In the genomic region with DNA sequence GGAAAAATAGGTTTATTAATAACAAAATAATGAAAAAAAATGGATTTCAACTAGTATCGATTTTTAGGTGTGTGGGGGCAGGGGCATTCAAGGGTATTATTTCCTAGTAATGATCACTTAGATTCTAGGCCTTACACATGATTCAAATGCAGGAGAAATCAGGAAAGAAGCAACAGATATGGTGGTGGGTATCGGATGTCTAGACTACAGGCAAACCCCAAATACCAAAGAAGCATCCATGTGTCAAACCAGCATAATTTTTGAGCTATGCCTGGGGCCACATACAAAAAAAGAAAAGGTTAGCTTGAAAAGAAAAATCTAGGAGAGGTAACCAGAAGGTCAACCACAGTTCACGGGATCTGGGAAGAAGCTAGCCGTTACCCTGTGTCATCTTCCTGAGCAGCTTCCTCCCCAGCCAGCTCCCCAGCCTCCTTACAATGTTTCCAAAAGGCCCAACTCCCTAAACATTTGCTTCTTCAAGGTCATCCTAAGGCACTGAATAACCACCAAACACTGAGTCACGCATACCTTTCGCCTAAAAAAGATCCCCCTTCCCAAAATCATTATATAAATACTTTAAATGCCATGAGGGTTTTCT, we compare ENCODE assay signal across 8 cellular contexts. TPM values are rescaled to one million over a fixed set of nuclear protein-coding genes. Genes with fewer than 3 reads are reported as not detected.
DNase-seq lines count a peak whose midpoint lies in the region; ATAC-seq, FAIRE-seq and TF ChIP-seq lines count a peak whose summit lies in the region.

No MANE protein-coding gene starts in this region.

- ATAC-seq in activated T-cell treated with anti-CD3 and anti-CD28 coated beads, Interleukin-2, amount 50 U/mL, for 72 hours (replicated peaks in 1 of 2): no peak
- no peak for ATAC-seq in T-cell (replicated peaks in 1 of 4)
- no peak for ATAC-seq in stimulated activated naive CD8-positive, alpha-beta T cell treated with anti-CD3 and anti-CD28 coated beads, Interleukin-15, amount 100 ng/mL, for 72 hours

- CTCF ChIA-PET in T-cell (lab: Charles Lee): interaction anchor here (0.7 to 1.3 kb wide), 3 partner anchors 32 to 51 kb away, joined by 3 to 7 read pairs (median 3); no protein-coding TSS in a partner anchor

- H3K9me3 Mint-ChIP-seq in activated T-cell treated with anti-CD3 and anti-CD28 coated beads, Interleukin-2, amount 50 U/mL, for 72 hours: no peaks in the 10 kb centered on the region
- no peaks in the 10 kb centered on the region for H3K9me3 Mint-ChIP-seq in T-cell
- H3K9me3 Mint-ChIP-seq in glutamatergic neuron (ENCODE audit: unreplicated experiment): peaks cover 15% of the 10 kb centered on the region
- no peaks in the 10 kb centered on the region for H3K9me3 Mint-ChIP-seq in stimulated activated naive CD8-positive, alpha-beta T cell treated with anti-CD3 and anti-CD28 coated beads, Interleukin-15, amount 100 ng/mL, for 72 hours

- no peak for FAIRE-seq in D721Med (lab: Jason Lieb, UNC)

- peak overlapping the region; percentile 92 to 96 for H3K4me3 Mint-ChIP-seq in activated T-cell treated with anti-CD3 and anti-CD28 coated beads, Interleukin-2, amount 50 U/mL, for 72 hours
- peak overlapping the region; percentile 88 to 98 (median 92) for H3K4me3 Mint-ChIP-seq in T-cell
- H3K4me3 Mint-ChIP-seq in glutamatergic neuron (ENCODE audit: unreplicated experiment): peak overlapping the region; percentile 95
- H3K4me3 Mint-ChIP-seq in stimulated activated naive CD8-positive, alpha-beta T cell treated with anti-CD3 and anti-CD28 coated beads, Interleukin-15, amount 100 ng/mL, for 72 hours: peak overlapping the region; percentile 88 to 90

- DNase-seq in activated T-cell treated with anti-CD3 and anti-CD28 coated beads, Interleukin-2, amount 50 U/mL, for 72 hours: peak in 1 of 2 donors; percentile 12
- DNase-seq in activated T-cell treated with anti-CD3 and anti-CD28 coated beads for 4 hours (no peak), T-cell (no peak), glutamatergic neuron (no peak), NCI-H446 (lab: John Stamatoyannopoulos, UW) (no peak), D721Med (ENCODE audit: insufficient read length, low spot score) (no peak), AG08395 (ENCODE audit: low spot score) (no peak)
- DNase-seq in stimulated activated naive CD8-positive, alpha-beta T cell treated with anti-CD3 and anti-CD28 coated beads, Interleukin-15, amount 100 ng/mL, for 72 hours: no peak

- POLR2A ChIA-PET in T-cell (lab: Charles Lee): interaction anchor here in 1 of 2 donors (0.6 to 0.8 kb wide), 4 partner anchors 17 to 657 kb away, joined by 3 to 11 read pairs (median 4); no protein-coding TSS in a partner anchor

- peaks cover 68% of the 10 kb centered on the region for H3K4me1 Mint-ChIP-seq in activated T-cell treated with anti-CD3 and anti-CD28 coated beads, Interleukin-2, amount 50 U/mL, for 72 hours (ENCODE audit: low read depth)
- H3K4me1 Mint-ChIP-seq in T-cell: peaks cover 58 to 72% (median 67%) of the 10 kb centered on the region in 3 donors
- H3K4me1 Mint-ChIP-seq in glutamatergic neuron (ENCODE audit: low read depth, unreplicated experiment): peaks cover 38% of the 10 kb centered on the region
- peaks cover 69% of the 10 kb centered on the region for H3K4me1 Mint-ChIP-seq in stimulated activated naive CD8-positive, alpha-beta T cell treated with anti-CD3 and anti-CD28 coated beads, Interleukin-15, amount 100 ng/mL, for 72 hours

- H3K36me3 Mint-ChIP-seq in activated T-cell treated with anti-CD3 and anti-CD28 coated beads, Interleukin-2, amount 50 U/mL, for 72 hours (ENCODE audit: insufficient read depth in 2 of 2): peaks cover 12 to 20% of the 10 kb centered on the region in 2 donors
- H3K36me3 Mint-ChIP-seq in T-cell: no peaks in the 10 kb centered on the region
- H3K36me3 Mint-ChIP-seq in glutamatergic neuron (ENCODE audit: unreplicated experiment): no peaks in the 10 kb centered on the region

- TF ChIP-seq CTCF in glutamatergic neuron (IDR thresholded peaks at IDR 0.05; ENCODE audit: partially characterized antibody, unreplicated experiment) (no peak), D721Med (IDR thresholded peaks at IDR 0.05; ENCODE audit: insufficient read depth, missing control alignments) (no peak)

- no peaks in the 10 kb centered on the region for H3K27me3 Mint-ChIP-seq in activated T-cell treated with anti-CD3 and anti-CD28 coated beads, Interleukin-2, amount 50 U/mL, for 72 hours (ENCODE audit: low read depth)
- H3K27me3 Mint-ChIP-seq in T-cell: no peaks in the 10 kb centered on the region
- peaks cover 10% of the 10 kb centered on the region for H3K27me3 Mint-ChIP-seq in glutamatergic neuron (ENCODE audit: unreplicated experiment)
- H3K27me3 Mint-ChIP-seq in stimulated activated naive CD8-positive, alpha-beta T cell treated with anti-CD3 and anti-CD28 coated beads, Interleukin-15, amount 100 ng/mL, for 72 hours: no peaks in the 10 kb centered on the region

- H3K27ac Mint-ChIP-seq in activated T-cell treated with anti-CD3 and anti-CD28 coated beads, Interleukin-2, amount 50 U/mL, for 72 hours: peak overlapping the region; percentile 98
- H3K27ac Mint-ChIP-seq in T-cell (peak overlapping the region; percentile 89 to 91), glutamatergic neuron (ENCODE audit: unreplicated experiment) (peak overlapping the region; percentile 89)
- peak overlapping the region; percentile 96 to 98 for H3K27ac Mint-ChIP-seq in stimulated activated naive CD8-positive, alpha-beta T cell treated with anti-CD3 and anti-CD28 coated beads, Interleukin-15, amount 100 ng/mL, for 72 hours

RNA-seq across cellular contexts. Expression of a gene that starts 3.2 kb away (rescaled TPM):
- total RNA-seq in activated T-cell treated with anti-CD3 and anti-CD28 coated beads, Interleukin-2, amount 50 U/mL, for 72 hours: 100 to 1,000 TPM; 189 to 216 TPM
- total RNA-seq in T-cell: 10 to 100 TPM; 70.3 to 93.2 (median 85.0) TPM
- 149 TPM for total RNA-seq in glutamatergic neuron (ENCODE audit: unreplicated experiment)
